1 cellular context compared by ENCODE assay signal in the genomic region with DNA sequence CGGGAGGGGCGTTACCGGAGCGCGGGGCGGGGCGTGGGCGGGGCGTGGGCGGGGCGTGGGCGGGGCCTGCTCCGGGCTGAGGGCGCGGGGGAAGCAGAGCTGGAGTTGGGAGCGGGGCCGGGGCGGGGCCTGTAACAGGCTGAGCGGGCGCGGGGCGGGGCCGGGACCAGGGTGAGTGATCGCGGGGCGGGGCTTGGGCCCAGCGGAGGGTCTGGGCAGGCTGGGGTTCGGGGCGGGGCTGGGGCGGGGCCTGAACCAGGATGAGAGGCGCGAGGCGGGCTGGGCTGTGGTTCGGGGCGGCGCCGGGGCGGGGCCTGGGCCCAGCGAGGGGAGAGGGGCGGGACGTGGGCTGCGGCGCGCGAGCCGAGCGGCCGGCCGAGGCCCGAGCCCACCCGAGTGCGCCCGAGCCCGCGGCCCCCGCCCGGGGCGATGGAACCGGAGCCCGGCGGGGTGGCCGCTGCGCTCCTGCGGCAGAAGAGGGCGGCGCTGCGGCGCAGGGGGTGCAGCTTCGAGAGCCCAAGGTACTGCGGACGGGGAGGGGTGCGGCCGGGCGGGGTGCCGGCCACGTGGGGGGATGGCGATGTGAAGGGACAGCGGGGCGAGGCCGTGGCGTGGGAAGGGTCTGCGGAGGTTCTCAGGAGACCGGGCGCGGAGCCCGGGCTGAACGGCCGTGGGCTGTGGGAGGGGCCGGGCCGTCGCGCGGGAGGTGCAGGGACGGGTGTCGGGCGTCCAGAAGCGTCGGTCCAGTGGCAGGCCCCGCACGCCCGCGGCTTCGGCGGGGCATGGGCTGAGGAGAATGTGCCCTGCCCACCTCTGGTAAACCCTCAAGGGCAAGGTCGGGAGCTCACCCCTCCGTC.
A peak's percentile ranks its signal among the peaks of the same experiment; 100 is the strongest.
TF ChIP-seq lines count a peak whose summit lies in the region.

No MANE protein-coding gene starts in this region.

TF ChIP-seq in HepG2, 621 proteins besides CTCF, POLR2A, EP300 and RAD21 (continued from another document and continues in another):
- TF ChIP-seq, protein P1, sequence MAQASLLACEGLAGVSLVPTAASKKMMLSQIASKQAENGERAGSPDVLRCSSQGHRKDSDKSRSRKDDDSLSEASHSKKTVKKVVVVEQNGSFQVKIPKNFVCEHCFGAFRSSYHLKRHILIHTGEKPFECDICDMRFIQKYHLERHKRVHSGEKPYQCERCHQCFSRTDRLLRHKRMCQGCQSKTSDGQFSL (CRISPR knock-in tag; IDR thresholded peaks at IDR 0.05) = 0 out of 2 replicates have a peak, but pooled peaks have one; percentile 53
- TF ChIP-seq ZNF501 (CRISPR knock-in tag; IDR thresholded peaks at IDR 0.05) (no peak), ZNF570 (CRISPR knock-in tag; IDR thresholded peaks at IDR 0.05; ENCODE audit: borderline replicate concordance) (no peak), GZF1 (CRISPR knock-in tag; IDR thresholded peaks at IDR 0.05) (no peak), ZNF670 (CRISPR knock-in tag; IDR thresholded peaks at IDR 0.05; ENCODE audit: borderline replicate concordance) (no peak), ZNF615 (CRISPR knock-in tag; IDR thresholded peaks at IDR 0.05; ENCODE audit: borderline replicate concordance) (no peak), HDAC1 (CRISPR knock-in tag; IDR thresholded peaks at IDR 0.05) (peak; percentile 24), ZBTB42 (CRISPR knock-in tag; IDR thresholded peaks at IDR 0.05) (no peak), ZNF614 (CRISPR knock-in tag; IDR thresholded peaks at IDR 0.05; ENCODE audit: borderline replicate concordance) (no peak), ZFP82 (CRISPR knock-in tag; IDR thresholded peaks at IDR 0.05; ENCODE audit: borderline replicate concordance) (no peak), NCOR1 (IDR thresholded peaks at IDR 0.05; ENCODE audit: borderline replicate concordance, low read length) (no peak), HNRNPK (IDR thresholded peaks at IDR 0.05; ENCODE audit: low read depth, low read length, poor library complexity, severe bottlenecking) (no peak), ZNF24 (IDR thresholded peaks at IDR 0.05) (no peak), ZNF83 (CRISPR knock-in tag; IDR thresholded peaks at IDR 0.05; ENCODE audit: borderline replicate concordance) (0 out of 2 replicates have a peak, but pooled peaks have one; percentile 31), ARHGAP35 (CRISPR knock-in tag; IDR thresholded peaks at IDR 0.05; ENCODE audit: borderline replicate concordance) (0 out of 2 replicates have a peak, but pooled peaks have one; percentile 30), CAMTA2 (CRISPR knock-in tag; IDR thresholded peaks at IDR 0.05; ENCODE audit: borderline replicate concordance) (no peak), ZNF589 (CRISPR knock-in tag; conservative IDR thresholded peaks at IDR 0.05) (no peak), ZNF709 (CRISPR knock-in tag; IDR thresholded peaks at IDR 0.05) (no peak), ZNF451 (CRISPR knock-in tag; IDR thresholded peaks at IDR 0.05) (no peak), BRD4 (CRISPR knock-in tag; IDR thresholded peaks at IDR 0.05) (no peak), MZF1 (CRISPR knock-in tag; IDR thresholded peaks at IDR 0.05; ENCODE audit: borderline replicate concordance) (no peak), MEF2D (CRISPR knock-in tag; IDR thresholded peaks at IDR 0.05) (no peak), ZC3H13 (CRISPR knock-in tag; IDR thresholded peaks at IDR 0.05) (no peak), GFI1 (CRISPR knock-in tag; IDR thresholded peaks at IDR 0.05; ENCODE audit: borderline replicate concordance) (no peak), ZBTB3 (CRISPR knock-in tag; IDR thresholded peaks at IDR 0.05; ENCODE audit: borderline replicate concordance, low read depth) (no peak), MTF2 (CRISPR knock-in tag; IDR thresholded peaks at IDR 0.05; ENCODE audit: borderline replicate concordance) (no peak), ZNF34 (CRISPR knock-in tag; IDR thresholded peaks at IDR 0.05; ENCODE audit: borderline replicate concordance) (no peak), KAT7 (CRISPR knock-in tag; IDR thresholded peaks at IDR 0.05; ENCODE audit: borderline replicate concordance) (peak; percentile 35; the same call in 1 of the 2 replicates)
- TF ChIP-seq, protein P2, sequence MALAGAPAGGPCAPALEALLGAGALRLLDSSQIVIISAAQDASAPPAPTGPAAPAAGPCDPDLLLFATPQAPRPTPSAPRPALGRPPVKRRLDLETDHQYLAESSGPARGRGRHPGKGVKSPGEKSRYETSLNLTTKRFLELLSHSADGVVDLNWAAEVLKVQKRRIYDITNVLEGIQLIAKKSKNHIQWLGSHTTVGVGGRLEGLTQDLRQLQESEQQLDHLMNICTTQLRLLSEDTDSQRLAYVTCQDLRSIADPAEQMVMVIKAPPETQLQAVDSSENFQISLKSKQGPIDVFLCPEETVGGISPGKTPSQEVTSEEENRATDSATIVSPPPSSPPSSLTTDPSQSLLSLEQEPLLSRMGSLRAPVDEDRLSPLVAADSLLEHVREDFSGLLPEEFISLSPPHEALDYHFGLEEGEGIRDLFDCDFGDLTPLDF (CRISPR knock-in tag; IDR thresholded peaks at IDR 0.05) = no peak
- TF ChIP-seq, protein P3, sequence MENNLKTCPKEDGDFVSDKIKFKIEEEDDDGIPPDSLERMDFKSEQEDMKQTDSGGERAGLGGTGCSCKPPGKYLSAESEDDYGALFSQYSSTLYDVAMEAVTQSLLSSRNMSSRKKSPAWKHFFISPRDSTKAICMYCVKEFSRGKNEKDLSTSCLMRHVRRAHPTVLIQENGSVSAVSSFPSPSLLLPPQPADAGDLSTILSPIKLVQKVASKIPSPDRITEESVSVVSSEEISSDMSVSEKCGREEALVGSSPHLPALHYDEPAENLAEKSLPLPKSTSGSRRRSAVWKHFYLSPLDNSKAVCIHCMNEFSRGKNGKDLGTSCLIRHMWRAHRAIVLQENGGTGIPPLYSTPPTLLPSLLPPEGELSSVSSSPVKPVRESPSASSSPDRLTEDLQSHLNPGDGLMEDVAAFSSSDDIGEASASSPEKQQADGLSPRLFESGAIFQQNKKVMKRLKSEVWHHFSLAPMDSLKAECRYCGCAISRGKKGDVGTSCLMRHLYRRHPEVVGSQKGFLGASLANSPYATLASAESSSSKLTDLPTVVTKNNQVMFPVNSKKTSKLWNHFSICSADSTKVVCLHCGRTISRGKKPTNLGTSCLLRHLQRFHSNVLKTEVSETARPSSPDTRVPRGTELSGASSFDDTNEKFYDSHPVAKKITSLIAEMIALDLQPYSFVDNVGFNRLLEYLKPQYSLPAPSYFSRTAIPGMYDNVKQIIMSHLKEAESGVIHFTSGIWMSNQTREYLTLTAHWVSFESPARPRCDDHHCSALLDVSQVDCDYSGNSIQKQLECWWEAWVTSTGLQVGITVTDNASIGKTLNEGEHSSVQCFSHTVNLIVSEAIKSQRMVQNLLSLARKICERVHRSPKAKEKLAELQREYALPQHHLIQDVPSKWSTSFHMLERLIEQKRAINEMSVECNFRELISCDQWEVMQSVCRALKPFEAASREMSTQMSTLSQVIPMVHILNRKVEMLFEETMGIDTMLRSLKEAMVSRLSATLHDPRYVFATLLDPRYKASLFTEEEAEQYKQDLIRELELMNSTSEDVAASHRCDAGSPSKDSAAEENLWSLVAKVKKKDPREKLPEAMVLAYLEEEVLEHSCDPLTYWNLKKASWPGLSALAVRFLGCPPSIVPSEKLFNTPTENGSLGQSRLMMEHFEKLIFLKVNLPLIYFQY (CRISPR knock-in tag; IDR thresholded peaks at IDR 0.05; ENCODE audit: borderline replicate concordance) = no peak
- TF ChIP-seq, protein P4, sequence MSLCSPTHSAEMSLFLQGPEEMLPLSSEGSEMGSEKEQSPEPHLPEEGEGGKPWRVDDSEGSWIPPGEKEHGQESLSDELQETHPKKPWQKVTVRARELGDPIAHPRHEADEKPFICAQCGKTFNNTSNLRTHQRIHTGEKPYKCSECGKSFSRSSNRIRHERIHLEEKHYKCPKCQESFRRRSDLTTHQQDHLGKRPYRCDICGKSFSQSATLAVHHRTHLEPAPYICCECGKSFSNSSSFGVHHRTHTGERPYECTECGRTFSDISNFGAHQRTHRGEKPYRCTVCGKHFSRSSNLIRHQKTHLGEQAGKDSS (CRISPR knock-in tag; IDR thresholded peaks at IDR 0.05; ENCODE audit: borderline replicate concordance, low read depth) = no peak
- TF ChIP-seq, protein P5, sequence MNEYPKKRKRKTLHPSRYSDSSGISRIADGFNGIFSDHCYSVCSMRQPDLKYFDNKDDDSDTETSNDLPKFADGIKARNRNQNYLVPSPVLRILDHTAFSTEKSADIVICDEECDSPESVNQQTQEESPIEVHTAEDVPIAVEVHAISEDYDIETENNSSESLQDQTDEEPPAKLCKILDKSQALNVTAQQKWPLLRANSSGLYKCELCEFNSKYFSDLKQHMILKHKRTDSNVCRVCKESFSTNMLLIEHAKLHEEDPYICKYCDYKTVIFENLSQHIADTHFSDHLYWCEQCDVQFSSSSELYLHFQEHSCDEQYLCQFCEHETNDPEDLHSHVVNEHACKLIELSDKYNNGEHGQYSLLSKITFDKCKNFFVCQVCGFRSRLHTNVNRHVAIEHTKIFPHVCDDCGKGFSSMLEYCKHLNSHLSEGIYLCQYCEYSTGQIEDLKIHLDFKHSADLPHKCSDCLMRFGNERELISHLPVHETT (CRISPR knock-in tag; conservative IDR thresholded peaks at IDR 0.05) = no peak
- TF ChIP-seq, protein P6, sequence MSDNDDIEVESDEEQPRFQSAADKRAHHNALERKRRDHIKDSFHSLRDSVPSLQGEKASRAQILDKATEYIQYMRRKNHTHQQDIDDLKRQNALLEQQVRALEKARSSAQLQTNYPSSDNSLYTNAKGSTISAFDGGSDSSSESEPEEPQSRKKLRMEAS (IDR thresholded peaks at IDR 0.05) = peak; percentile 84
- TF ChIP-seq, protein P7, sequence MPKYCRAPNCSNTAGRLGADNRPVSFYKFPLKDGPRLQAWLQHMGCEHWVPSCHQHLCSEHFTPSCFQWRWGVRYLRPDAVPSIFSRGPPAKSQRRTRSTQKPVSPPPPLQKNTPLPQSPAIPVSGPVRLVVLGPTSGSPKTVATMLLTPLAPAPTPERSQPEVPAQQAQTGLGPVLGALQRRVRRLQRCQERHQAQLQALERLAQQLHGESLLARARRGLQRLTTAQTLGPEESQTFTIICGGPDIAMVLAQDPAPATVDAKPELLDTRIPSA (CRISPR knock-in tag; IDR thresholded peaks at IDR 0.05; ENCODE audit: borderline replicate concordance) = no peak
- TF ChIP-seq, protein P8, sequence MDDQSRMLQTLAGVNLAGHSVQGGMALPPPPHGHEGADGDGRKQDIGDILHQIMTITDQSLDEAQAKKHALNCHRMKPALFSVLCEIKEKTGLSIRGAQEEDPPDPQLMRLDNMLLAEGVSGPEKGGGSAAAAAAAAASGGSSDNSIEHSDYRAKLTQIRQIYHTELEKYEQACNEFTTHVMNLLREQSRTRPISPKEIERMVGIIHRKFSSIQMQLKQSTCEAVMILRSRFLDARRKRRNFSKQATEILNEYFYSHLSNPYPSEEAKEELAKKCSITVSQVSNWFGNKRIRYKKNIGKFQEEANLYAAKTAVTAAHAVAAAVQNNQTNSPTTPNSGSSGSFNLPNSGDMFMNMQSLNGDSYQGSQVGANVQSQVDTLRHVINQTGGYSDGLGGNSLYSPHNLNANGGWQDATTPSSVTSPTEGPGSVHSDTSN (CRISPR knock-in tag; IDR thresholded peaks at IDR 0.05; ENCODE audit: borderline replicate concordance) = no peak
- TF ChIP-seq, protein P9, sequence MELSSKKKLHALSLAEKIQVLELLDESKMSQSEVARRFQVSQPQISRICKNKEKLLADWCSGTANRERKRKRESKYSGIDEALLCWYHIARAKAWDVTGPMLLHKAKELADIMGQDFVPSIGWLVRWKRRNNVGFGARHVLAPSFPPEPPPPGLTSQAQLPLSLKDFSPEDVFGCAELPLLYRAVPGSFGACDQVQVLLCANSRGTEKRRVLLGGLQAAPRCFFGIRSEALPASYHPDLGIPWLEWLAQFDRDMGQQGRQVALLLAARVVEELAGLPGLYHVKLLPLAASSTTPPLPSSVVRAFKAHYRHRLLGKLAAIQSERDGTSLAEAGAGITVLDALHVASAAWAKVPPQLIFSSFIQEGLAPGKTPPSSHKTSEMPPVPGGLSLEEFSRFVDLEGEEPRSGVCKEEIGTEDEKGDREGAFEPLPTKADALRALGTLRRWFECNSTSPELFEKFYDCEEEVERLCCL (CRISPR knock-in tag; IDR thresholded peaks at IDR 0.05; ENCODE audit: borderline replicate concordance) = no peak
- TF ChIP-seq, protein P10, sequence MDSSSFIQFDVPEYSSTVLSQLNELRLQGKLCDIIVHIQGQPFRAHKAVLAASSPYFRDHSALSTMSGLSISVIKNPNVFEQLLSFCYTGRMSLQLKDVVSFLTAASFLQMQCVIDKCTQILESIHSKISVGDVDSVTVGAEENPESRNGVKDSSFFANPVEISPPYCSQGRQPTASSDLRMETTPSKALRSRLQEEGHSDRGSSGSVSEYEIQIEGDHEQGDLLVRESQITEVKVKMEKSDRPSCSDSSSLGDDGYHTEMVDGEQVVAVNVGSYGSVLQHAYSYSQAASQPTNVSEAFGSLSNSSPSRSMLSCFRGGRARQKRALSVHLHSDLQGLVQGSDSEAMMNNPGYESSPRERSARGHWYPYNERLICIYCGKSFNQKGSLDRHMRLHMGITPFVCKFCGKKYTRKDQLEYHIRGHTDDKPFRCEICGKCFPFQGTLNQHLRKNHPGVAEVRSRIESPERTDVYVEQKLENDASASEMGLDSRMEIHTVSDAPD (CRISPR knock-in tag; IDR thresholded peaks at IDR 0.05) = no peak
- TF ChIP-seq, protein P11, sequence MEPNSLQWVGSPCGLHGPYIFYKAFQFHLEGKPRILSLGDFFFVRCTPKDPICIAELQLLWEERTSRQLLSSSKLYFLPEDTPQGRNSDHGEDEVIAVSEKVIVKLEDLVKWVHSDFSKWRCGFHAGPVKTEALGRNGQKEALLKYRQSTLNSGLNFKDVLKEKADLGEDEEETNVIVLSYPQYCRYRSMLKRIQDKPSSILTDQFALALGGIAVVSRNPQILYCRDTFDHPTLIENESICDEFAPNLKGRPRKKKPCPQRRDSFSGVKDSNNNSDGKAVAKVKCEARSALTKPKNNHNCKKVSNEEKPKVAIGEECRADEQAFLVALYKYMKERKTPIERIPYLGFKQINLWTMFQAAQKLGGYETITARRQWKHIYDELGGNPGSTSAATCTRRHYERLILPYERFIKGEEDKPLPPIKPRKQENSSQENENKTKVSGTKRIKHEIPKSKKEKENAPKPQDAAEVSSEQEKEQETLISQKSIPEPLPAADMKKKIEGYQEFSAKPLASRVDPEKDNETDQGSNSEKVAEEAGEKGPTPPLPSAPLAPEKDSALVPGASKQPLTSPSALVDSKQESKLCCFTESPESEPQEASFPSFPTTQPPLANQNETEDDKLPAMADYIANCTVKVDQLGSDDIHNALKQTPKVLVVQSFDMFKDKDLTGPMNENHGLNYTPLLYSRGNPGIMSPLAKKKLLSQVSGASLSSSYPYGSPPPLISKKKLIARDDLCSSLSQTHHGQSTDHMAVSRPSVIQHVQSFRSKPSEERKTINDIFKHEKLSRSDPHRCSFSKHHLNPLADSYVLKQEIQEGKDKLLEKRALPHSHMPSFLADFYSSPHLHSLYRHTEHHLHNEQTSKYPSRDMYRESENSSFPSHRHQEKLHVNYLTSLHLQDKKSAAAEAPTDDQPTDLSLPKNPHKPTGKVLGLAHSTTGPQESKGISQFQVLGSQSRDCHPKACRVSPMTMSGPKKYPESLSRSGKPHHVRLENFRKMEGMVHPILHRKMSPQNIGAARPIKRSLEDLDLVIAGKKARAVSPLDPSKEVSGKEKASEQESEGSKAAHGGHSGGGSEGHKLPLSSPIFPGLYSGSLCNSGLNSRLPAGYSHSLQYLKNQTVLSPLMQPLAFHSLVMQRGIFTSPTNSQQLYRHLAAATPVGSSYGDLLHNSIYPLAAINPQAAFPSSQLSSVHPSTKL (CRISPR knock-in tag; IDR thresholded peaks at IDR 0.05) = 0 out of 2 replicates have a peak, but pooled peaks have one; percentile 3
- TF ChIP-seq, protein P12, sequence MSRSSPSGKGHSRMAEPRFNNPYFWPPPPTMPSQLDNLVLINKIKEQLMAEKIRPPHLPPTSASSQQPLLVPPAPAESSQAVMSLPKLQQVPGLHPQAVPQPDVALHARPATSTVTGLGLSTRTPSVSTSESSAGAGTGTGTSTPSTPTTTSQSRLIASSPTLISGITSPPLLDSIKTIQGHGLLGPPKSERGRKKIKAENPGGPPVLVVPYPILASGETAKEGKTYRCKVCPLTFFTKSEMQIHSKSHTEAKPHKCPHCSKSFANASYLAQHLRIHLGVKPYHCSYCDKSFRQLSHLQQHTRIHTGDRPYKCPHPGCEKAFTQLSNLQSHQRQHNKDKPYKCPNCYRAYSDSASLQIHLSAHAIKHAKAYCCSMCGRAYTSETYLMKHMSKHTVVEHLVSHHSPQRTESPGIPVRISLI (CRISPR knock-in tag; IDR thresholded peaks at IDR 0.05; ENCODE audit: borderline replicate concordance) = no peak
